Comparison of ENCODE assay signal across 8 cellular contexts in the genomic region with DNA sequence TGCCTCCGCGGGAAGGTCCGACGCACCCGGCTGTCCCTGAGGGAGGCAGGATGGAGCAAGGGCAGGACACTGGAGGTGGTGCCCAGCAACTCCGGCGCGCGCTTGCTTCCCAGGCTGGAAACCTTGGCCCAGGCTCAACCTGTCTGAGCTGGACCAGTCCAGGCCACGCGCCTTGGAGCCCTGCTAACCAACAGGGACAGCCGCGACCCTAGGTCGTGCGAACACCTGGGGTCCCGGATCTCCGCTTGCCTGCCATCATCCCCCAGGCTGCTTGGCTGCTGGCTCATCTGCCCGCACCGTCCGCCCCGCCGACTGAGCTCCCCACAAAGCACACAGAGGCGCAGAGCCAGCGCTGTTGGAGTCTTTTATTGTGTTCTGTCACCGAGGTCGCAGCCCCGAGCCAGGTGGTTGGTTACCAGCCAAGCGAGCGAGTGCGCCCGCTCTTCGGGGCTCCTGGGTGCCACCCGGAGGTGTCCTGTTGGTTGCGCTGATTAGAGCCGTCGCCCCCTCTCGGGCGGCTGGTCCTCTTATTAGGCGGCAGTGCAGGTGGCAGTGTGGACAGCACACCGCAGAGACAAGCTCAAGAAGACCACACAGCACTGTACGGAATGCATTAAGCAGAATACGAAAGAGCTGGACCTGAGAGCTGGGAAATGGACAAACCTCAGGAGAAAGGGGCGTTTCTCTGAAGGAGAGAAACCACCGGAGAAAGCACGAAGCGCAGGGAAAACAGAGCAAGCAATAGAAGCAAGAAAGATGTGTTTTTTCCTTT. TPM values are rescaled to one million over a fixed set of nuclear protein-coding genes. Genes with fewer than 3 reads are reported as not detected.
DNase-seq lines count a peak whose midpoint lies in the region; ATAC-seq and TF ChIP-seq lines count a peak whose summit lies in the region.

No MANE protein-coding gene starts in this region.

- intact Hi-C loops in left cardiac atrium (cut with DNase I), result loop anchor here (5.0 to 10.0 kb wide), 7 partner anchors 107 to 1467 kb away; no protein-coding TSS in a partner anchor
- intact Hi-C loops in sigmoid colon (cut with DNase I), result loop anchor here (5.0 to 10.0 kb wide), 3 partner anchors 325 to 1547 kb away; a partner anchor contains a TSS

- DNase-seq in RWPE1 (ENCODE audit: low spot score) (no peak), left cardiac atrium (peak; percentile 61), sigmoid colon (peak; percentile 80)

- WGBS in sigmoid colon, 2 donors, result 16 to 17% methylated on average over 46 of the region's 46 CpGs

- H3K27me3 ChIP-seq in sigmoid colon, result no peaks in the 10 kb centered on the region

- peaks cover 0 to 67% (median 31%) of the 10 kb centered on the region in 4 donors for H3K4me1 ChIP-seq in sigmoid colon

- CTCF ChIA-PET in RWPE1 (lab: Yijun Ruan, JAX), result interaction anchor here (0.5 to 0.7 kb wide), 4 partner anchors 58 to 1829 kb away, joined by 3 to 5 read pairs (median 4); no protein-coding TSS in a partner anchor

- peak; percentile 36 for ATAC-seq in GM19372 (IDR thresholded peaks at IDR 0.05; ENCODE audit: low read depth, unreplicated experiment)
- ATAC-seq in left cardiac atrium, result peak in 1 of 2 donors; percentile 10
- ATAC-seq in HG03280 (IDR thresholded peaks at IDR 0.05; ENCODE audit: unreplicated experiment), result no peak
- ATAC-seq in HG02885 (IDR thresholded peaks at IDR 0.05; ENCODE audit: poor library complexity, unreplicated experiment), result no peak
- ATAC-seq in HG03196 (IDR thresholded peaks at IDR 0.05; ENCODE audit: unreplicated experiment), result no peak
- no peak for ATAC-seq in HG03139 (IDR thresholded peaks at IDR 0.05; ENCODE audit: unreplicated experiment)

- no peaks in the 10 kb centered on the region for H3K36me3 ChIP-seq in sigmoid colon

- POLR2A ChIA-PET in RWPE1 (lab: Yijun Ruan, JAX; ENCODE audit: low non-redundant PET), result no interaction called here

- no peaks in the 10 kb centered on the region for H3K9me3 ChIP-seq in sigmoid colon

- no peak for TF ChIP-seq EP300 in sigmoid colon (IDR thresholded peaks at IDR 0.05)

- TF ChIP-seq CTCF in RWPE1 (conservative IDR thresholded peaks at IDR 0.05; ENCODE audit: low read depth) (no peak), sigmoid colon (IDR thresholded peaks at IDR 0.05) (no peak)

- H3K27ac ChIP-seq in RWPE1, result peak overlapping the region; percentile 46
- peak overlapping the region; percentile 80 to 97 (median 92) for H3K27ac ChIP-seq in sigmoid colon

- TF ChIP-seq POLR2A in sigmoid colon (IDR thresholded peaks at IDR 0.05), result no peak

- peak overlapping the region; percentile 30 to 84 (median 53) for H3K4me3 ChIP-seq in sigmoid colon

RNA-seq across cellular contexts. Expression of a gene that starts 3.8 kb away (rescaled TPM):
- total RNA-seq in left cardiac atrium (10 to 100 TPM; 23.2 to 33.6 TPM), sigmoid colon (100 to 1,000 TPM; 129 to 328 (median 143) TPM)
- polyA plus RNA-seq in sigmoid colon, result 10 to 100 TPM in 1 of 3 donors, 1 to 10 TPM in 2; 2.1 to 11.3 (median 3.0) TPM

RNA-seq across cellular contexts. Expression of a gene that starts 41.5 kb away (rescaled TPM):
- total RNA-seq in left cardiac atrium (100 to 1,000 TPM; 689 to 799 TPM), sigmoid colon (1,000 to 10,000 TPM in 1 of 4 donors, 100 to 1,000 TPM in 3; 419 to 3,086 (median 644) TPM)
- 1,000 to 10,000 TPM in 2 of 3 donors, 100 to 1,000 TPM in 1; 948 to 2,470 (median 1,191) TPM for polyA plus RNA-seq in sigmoid colon
